1 cellular context compared by ENCODE assay signal in the genomic region with DNA sequence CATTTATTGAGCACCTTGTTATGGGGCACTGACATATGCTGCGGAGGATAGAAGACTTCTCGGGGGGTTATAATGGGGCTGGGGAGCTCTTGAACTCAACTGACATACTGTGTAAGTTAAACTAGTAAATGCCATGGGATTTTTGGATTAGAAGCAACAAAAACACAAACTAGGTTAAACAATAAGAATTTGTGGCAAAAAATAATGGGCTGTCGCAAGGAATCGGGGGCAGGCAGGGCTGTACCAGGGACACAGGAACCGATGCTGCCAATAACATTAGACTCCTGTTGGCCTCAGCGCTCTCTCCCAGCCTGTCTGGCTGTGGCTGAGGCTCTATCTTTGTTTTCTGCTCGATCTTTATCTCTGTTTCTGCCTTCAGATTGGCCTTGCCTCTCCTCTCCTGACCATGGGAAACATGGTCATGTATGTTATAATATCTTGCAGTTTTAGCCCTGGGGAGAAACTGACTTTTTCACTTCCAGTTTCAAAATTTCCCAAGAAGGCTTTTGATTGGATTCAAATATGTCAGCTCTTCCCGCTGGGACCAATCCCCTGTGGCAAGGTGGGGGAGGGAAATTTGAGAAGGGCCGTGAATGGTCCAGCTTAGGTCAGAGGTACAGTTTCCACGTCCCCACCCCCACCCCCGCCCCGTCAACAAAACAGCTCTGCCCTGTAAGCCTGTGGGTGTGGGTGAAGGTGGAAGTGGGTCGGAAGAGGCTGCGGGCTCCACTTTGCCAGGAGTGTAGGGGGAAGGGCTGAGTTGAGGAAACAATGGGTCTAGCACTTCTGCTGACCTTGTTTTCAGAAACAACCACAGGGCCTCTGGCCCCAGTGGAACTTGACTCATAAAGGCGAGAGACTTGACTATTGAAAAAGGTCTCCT.
TF ChIP-seq lines count a peak whose summit lies in the region.

No MANE protein-coding gene starts in this region.

TF ChIP-seq in K562, 482 proteins besides CTCF, POLR2A, EP300 and RAD21 (continued from another document and continues in another):
- TF ChIP-seq, protein P1, sequence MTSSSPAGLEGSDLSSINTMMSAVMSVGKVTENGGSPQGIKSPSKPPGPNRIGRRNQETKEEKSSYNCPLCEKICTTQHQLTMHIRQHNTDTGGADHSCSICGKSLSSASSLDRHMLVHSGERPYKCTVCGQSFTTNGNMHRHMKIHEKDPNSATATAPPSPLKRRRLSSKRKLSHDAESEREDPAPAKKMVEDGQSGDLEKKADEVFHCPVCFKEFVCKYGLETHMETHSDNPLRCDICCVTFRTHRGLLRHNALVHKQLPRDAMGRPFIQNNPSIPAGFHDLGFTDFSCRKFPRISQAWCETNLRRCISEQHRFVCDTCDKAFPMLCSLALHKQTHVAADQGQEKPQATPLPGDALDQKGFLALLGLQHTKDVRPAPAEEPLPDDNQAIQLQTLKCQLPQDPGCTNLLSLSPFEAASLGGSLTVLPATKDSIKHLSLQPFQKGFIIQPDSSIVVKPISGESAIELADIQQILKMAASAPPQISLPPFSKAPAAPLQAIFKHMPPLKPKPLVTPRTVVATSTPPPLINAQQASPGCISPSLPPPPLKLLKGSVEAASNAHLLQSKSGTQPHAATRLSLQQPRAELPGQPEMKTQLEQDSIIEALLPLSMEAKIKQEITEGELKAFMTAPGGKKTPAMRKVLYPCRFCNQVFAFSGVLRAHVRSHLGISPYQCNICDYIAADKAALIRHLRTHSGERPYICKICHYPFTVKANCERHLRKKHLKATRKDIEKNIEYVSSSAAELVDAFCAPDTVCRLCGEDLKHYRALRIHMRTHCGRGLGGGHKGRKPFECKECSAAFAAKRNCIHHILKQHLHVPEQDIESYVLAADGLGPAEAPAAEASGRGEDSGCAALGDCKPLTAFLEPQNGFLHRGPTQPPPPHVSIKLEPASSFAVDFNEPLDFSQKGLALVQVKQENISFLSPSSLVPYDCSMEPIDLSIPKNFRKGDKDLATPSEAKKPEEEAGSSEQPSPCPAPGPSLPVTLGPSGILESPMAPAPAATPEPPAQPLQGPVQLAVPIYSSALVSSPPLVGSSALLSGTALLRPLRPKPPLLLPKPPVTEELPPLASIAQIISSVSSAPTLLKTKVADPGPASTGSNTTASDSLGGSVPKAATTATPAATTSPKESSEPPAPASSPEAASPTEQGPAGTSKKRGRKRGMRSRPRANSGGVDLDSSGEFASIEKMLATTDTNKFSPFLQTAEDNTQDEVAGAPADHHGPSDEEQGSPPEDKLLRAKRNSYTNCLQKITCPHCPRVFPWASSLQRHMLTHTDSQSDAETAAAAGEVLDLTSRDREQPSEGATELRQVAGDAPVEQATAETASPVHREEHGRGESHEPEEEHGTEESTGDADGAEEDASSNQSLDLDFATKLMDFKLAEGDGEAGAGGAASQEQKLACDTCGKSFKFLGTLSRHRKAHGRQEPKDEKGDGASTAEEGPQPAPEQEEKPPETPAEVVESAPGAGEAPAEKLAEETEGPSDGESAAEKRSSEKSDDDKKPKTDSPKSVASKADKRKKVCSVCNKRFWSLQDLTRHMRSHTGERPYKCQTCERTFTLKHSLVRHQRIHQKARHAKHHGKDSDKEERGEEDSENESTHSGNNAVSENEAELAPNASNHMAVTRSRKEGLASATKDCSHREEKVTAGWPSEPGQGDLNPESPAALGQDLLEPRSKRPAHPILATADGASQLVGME (CRISPR knock-in tag; IDR thresholded peaks at IDR 0.05) = no peak
- TF ChIP-seq, protein P2, sequence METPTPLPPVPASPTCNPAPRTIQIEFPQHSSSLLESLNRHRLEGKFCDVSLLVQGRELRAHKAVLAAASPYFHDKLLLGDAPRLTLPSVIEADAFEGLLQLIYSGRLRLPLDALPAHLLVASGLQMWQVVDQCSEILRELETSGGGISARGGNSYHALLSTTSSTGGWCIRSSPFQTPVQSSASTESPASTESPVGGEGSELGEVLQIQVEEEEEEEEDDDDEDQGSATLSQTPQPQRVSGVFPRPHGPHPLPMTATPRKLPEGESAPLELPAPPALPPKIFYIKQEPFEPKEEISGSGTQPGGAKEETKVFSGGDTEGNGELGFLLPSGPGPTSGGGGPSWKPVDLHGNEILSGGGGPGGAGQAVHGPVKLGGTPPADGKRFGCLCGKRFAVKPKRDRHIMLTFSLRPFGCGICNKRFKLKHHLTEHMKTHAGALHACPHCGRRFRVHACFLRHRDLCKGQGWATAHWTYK (CRISPR knock-in tag; IDR thresholded peaks at IDR 0.05) = no peak
- no peak for TF ChIP-seq NR2C2 (CRISPR knock-in tag; IDR thresholded peaks at IDR 0.05)
- peak; percentile 92 for TF ChIP-seq NR2C2 (tag; IDR thresholded peaks at IDR 0.05)
- TF ChIP-seq, protein P3, sequence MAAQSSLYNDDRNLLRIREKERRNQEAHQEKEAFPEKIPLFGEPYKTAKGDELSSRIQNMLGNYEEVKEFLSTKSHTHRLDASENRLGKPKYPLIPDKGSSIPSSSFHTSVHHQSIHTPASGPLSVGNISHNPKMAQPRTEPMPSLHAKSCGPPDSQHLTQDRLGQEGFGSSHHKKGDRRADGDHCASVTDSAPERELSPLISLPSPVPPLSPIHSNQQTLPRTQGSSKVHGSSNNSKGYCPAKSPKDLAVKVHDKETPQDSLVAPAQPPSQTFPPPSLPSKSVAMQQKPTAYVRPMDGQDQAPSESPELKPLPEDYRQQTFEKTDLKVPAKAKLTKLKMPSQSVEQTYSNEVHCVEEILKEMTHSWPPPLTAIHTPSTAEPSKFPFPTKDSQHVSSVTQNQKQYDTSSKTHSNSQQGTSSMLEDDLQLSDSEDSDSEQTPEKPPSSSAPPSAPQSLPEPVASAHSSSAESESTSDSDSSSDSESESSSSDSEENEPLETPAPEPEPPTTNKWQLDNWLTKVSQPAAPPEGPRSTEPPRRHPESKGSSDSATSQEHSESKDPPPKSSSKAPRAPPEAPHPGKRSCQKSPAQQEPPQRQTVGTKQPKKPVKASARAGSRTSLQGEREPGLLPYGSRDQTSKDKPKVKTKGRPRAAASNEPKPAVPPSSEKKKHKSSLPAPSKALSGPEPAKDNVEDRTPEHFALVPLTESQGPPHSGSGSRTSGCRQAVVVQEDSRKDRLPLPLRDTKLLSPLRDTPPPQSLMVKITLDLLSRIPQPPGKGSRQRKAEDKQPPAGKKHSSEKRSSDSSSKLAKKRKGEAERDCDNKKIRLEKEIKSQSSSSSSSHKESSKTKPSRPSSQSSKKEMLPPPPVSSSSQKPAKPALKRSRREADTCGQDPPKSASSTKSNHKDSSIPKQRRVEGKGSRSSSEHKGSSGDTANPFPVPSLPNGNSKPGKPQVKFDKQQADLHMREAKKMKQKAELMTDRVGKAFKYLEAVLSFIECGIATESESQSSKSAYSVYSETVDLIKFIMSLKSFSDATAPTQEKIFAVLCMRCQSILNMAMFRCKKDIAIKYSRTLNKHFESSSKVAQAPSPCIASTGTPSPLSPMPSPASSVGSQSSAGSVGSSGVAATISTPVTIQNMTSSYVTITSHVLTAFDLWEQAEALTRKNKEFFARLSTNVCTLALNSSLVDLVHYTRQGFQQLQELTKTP (IDR thresholded peaks at IDR 0.05; ENCODE audit: low read depth in 1 of 2, partially characterized antibody in 2 of 2) = peak; percentile 20 to 22
- peak; percentile 61 for TF ChIP-seq FOS (IDR thresholded peaks at IDR 0.05; ENCODE audit: extremely low read depth, insufficient read length)
- 0 out of 4 replicates have a peak, but pooled peaks of 1 of the 2 experiments have one; percentile 21 for TF ChIP-seq MAZ (CRISPR knock-in tag; conservative IDR thresholded peaks at IDR 0.05 in 1 of 2, IDR thresholded peaks at IDR 0.05 in 1 of 2)
- TF ChIP-seq NFE2 (IDR thresholded peaks at IDR 0.05; ENCODE audit: low read depth) = 0 out of 2 replicates have a peak, but pooled peaks have one; percentile 2
- TF ChIP-seq SMARCC2 (IDR thresholded peaks at IDR 0.05; ENCODE audit: low read depth) = no peak
- TF ChIP-seq, protein P4, sequence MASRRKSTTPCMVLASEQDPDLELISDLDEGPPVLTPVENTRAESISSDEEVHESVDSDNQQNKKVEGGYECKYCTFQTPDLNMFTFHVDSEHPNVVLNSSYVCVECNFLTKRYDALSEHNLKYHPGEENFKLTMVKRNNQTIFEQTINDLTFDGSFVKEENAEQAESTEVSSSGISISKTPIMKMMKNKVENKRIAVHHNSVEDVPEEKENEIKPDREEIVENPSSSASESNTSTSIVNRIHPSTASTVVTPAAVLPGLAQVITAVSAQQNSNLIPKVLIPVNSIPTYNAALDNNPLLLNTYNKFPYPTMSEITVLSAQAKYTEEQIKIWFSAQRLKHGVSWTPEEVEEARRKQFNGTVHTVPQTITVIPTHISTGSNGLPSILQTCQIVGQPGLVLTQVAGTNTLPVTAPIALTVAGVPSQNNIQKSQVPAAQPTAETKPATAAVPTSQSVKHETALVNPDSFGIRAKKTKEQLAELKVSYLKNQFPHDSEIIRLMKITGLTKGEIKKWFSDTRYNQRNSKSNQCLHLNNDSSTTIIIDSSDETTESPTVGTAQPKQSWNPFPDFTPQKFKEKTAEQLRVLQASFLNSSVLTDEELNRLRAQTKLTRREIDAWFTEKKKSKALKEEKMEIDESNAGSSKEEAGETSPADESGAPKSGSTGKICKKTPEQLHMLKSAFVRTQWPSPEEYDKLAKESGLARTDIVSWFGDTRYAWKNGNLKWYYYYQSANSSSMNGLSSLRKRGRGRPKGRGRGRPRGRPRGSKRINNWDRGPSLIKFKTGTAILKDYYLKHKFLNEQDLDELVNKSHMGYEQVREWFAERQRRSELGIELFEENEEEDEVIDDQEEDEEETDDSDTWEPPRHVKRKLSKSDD (conservative IDR thresholded peaks at IDR 0.05; ENCODE audit: low read length) = no peak
- TF ChIP-seq ZNF121 (CRISPR knock-in tag; conservative IDR thresholded peaks at IDR 0.05) = no peak
- TF ChIP-seq, protein P5, sequence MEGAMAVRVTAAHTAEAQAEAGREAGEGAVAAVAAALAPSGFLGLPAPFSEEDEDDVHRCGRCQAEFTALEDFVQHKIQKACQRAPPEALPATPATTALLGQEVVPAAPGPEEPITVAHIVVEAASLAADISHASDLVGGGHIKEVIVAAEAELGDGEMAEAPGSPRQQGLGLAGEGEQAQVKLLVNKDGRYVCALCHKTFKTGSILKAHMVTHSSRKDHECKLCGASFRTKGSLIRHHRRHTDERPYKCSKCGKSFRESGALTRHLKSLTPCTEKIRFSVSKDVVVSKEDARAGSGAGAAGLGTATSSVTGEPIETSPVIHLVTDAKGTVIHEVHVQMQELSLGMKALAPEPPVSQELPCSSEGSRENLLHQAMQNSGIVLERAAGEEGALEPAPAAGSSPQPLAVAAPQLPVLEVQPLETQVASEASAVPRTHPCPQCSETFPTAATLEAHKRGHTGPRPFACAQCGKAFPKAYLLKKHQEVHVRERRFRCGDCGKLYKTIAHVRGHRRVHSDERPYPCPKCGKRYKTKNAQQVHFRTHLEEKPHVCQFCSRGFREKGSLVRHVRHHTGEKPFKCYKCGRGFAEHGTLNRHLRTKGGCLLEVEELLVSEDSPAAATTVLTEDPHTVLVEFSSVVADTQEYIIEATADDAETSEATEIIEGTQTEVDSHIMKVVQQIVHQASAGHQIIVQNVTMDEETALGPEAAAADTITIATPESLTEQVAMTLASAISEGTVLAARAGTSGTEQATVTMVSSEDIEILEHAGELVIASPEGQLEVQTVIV (CRISPR knock-in tag; IDR thresholded peaks at IDR 0.05; ENCODE audit: borderline replicate concordance) = no peak
- TF ChIP-seq SMARCA4 (IDR thresholded peaks at IDR 0.05) = no peak
- TF ChIP-seq ZNF668 (CRISPR knock-in tag; IDR thresholded peaks at IDR 0.05) = no peak
- 0 out of 2 replicates have a peak, but pooled peaks have one; percentile 21 for TF ChIP-seq HDAC8 (tag; IDR thresholded peaks at IDR 0.05)
- TF ChIP-seq, protein P6, sequence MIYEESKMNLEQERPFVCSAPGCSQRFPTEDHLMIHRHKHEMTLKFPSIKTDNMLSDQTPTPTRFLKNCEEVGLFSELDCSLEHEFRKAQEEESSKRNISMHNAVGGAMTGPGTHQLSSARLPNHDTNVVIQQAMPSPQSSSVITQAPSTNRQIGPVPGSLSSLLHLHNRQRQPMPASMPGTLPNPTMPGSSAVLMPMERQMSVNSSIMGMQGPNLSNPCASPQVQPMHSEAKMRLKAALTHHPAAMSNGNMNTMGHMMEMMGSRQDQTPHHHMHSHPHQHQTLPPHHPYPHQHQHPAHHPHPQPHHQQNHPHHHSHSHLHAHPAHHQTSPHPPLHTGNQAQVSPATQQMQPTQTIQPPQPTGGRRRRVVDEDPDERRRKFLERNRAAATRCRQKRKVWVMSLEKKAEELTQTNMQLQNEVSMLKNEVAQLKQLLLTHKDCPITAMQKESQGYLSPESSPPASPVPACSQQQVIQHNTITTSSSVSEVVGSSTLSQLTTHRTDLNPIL (CRISPR knock-in tag; IDR thresholded peaks at IDR 0.05) = no peak
- no peak for TF ChIP-seq ZBED1 (IDR thresholded peaks at IDR 0.05)
- 0 out of 2 replicates have a peak, but pooled peaks have one; percentile 5 for TF ChIP-seq MTA2 (IDR thresholded peaks at IDR 0.05; ENCODE audit: low read depth)
- TF ChIP-seq ZKSCAN3 (CRISPR knock-in tag; IDR thresholded peaks at IDR 0.05) = no peak
- TF ChIP-seq CTCFL (IDR thresholded peaks at IDR 0.05; ENCODE audit: borderline replicate concordance, insufficient read depth, low read depth, low read length, poor library complexity, severe bottlenecking) = no peak
- TF ChIP-seq ATF1 (CRISPR knock-in tag; IDR thresholded peaks at IDR 0.05) = no peak
- TF ChIP-seq ATF1 (tag; IDR thresholded peaks at IDR 0.05) = no peak
- TF ChIP-seq MXI1 (IDR thresholded peaks at IDR 0.05; ENCODE audit: low read depth, low read length) = no peak
- peak; percentile 20; the same call in 1 of the 2 replicates for TF ChIP-seq CREM (IDR thresholded peaks at IDR 0.05; ENCODE audit: low read depth)
- no peak for TF ChIP-seq ZKSCAN1 (IDR thresholded peaks at IDR 0.05; ENCODE audit: low read depth, low read length)
- TF ChIP-seq HOXB6 (CRISPR knock-in tag; IDR thresholded peaks at IDR 0.05; ENCODE audit: borderline replicate concordance) = no peak
- TF ChIP-seq PHB (CRISPR knock-in tag; IDR thresholded peaks at IDR 0.05) = no peak
- peak; percentile 43; the same call in 1 of the 2 replicates for TF ChIP-seq TAF7 (tag; IDR thresholded peaks at IDR 0.05)
- TF ChIP-seq ZNF707 (CRISPR knock-in tag; conservative IDR thresholded peaks at IDR 0.05) = no peak
- TF ChIP-seq HES1 (IDR thresholded peaks at IDR 0.05; ENCODE audit: low read depth) = no peak
- TF ChIP-seq JUND (IDR thresholded peaks at IDR 0.05; ENCODE audit: borderline replicate concordance, low read depth, low read length) = peak; percentile 34; the same call in 1 of the 2 replicates
- TF ChIP-seq JUND (tag; IDR thresholded peaks at IDR 0.05; ENCODE audit: borderline replicate concordance, low read depth, low read length) = no peak; the same call in 1 of the 3 replicates
